Comparison of ENCODE assay signal across 8 cellular contexts in genomic region chr3:61371123-61371522, GRCh38.
DNase-seq lines count a peak whose midpoint lies in the region; ATAC-seq, FAIRE-seq and TF ChIP-seq lines count a peak whose summit lies in the region.

No MANE protein-coding gene starts in this region.

- intact Hi-C loops in HepG2 (cut with micrococcal nuclease; ENCODE audit: unreplicated experiment), result loop anchor here (1.0 to 5.0 kb wide), 4 partner anchors 72 to 616 kb away; partner anchors contain the start of gene FHIT
- intact Hi-C loops in lower leg skin (cut with DNase I; ENCODE audit: low total_unique reads), result no loop called here

- H3K27me3 ChIP-seq in HepG2 (ENCODE audit: control insufficient read depth in 1 of 2, insufficient read depth in 2 of 2, low read length in 2 of 2), result no peaks in the 10 kb centered on the region

- no peak overlapping the region for H3K27ac ChIP-seq in HepG2 (ENCODE audit: extremely low read length, insufficient read depth, low read length)

- H3K4me2 ChIP-seq in HepG2 (ENCODE audit: low read depth, low read length), result no peak overlapping the region

- no peaks in the 10 kb centered on the region for H4K20me1 ChIP-seq in HepG2 (ENCODE audit: insufficient read depth, low read length)

- peak; percentile 35; the same call in 1 of the 2 replicates for TF ChIP-seq RAD21 in HepG2 (CRISPR knock-in tag; IDR thresholded peaks at IDR 0.05)

- ATAC-seq in HG02571 (IDR thresholded peaks at IDR 0.05; ENCODE audit: unreplicated experiment) (peak; percentile 53), HepG2 (peak; percentile 56; the same call in 2 of the 3 replicates), GM21737 (IDR thresholded peaks at IDR 0.05; ENCODE audit: unreplicated experiment) (no peak)

- no peaks in the 10 kb centered on the region for H3K36me3 ChIP-seq in HepG2 (replicated peaks in 1 of 2; ENCODE audit: control insufficient read depth in 1 of 2, insufficient read depth in 2 of 2, low read length in 2 of 2)

- H2AFZ ChIP-seq in HepG2 (ENCODE audit: low read length), result no peak overlapping the region

- H3K4me3 ChIP-seq in HepG2 (replicated peaks in 1 of 3; ENCODE audit: insufficient read depth in 1 of 3, low read depth in 2 of 3, low read length in 3 of 3) (no peak overlapping the region), lower leg skin (ENCODE audit: low read depth, poor library complexity, severe bottlenecking) (no peak overlapping the region)

- TF ChIP-seq CTCF in HepG2 (CRISPR knock-in tag; IDR thresholded peaks at IDR 0.05) (peak; percentile 61), lower leg skin (IDR thresholded peaks at IDR 0.05) (no peak)

- H3K9me3 ChIP-seq in HepG2 (ENCODE audit: low read length), result no peaks in the 10 kb centered on the region

- in situ Hi-C loops in HepG2 (cut with HindIII; ENCODE audit: extremely low pct_ligation_motif_present, low pct_unique_long_range_greater_than_20kb), result loop anchor here (10.0 kb wide), 1 partner anchor 616 kb away; no protein-coding TSS in a partner anchor

- H3K9ac ChIP-seq in HepG2 (ENCODE audit: insufficient read depth, low read depth, low read length), result no peak overlapping the region

- DNase-seq in NCI-H82 (lab: John Stamatoyannopoulos, UW) (peak; percentile 49), NCI-H82 treated with DMSO at 0.1 percent for 48 hours (lab: John Stamatoyannopoulos, UW; ENCODE audit: unreplicated experiment) (no peak), SKM-1 (lab: John Stamatoyannopoulos, UW; ENCODE audit: unreplicated experiment) (peak; percentile 4), HepG2 (ENCODE audit: low spot score) (peak; percentile 10), lower leg skin (ENCODE audit: low spot score in 2 of 2) (no peak), NCI-H1048 (lab: John Stamatoyannopoulos, UW) (no peak)

- TF ChIP-seq POLR2A in HepG2 (IDR thresholded peaks at IDR 0.05; ENCODE audit: insufficient read depth in 1 of 2, low read depth in 2 of 2, low read length in 2 of 2) (no peak), lower leg skin (IDR thresholded peaks at IDR 0.05) (no peak)

- CTCF ChIA-PET in HepG2 (lab: Yijun Ruan, JAX; ENCODE audit: low intra/inter-chr PET ratio, low total read pairs), result interaction anchor here (1.5 kb wide), 1 partner anchor 616 kb away, joined by 9 read pairs; no protein-coding TSS in a partner anchor

- TF ChIP-seq EP300 in HepG2 (IDR thresholded peaks at IDR 0.05; ENCODE audit: low read depth in 2 of 2, low read length in 2 of 2), result no peak
- TF ChIP-seq EP300 in HepG2 (CRISPR knock-in tag; IDR thresholded peaks at IDR 0.05; ENCODE audit: borderline replicate concordance), result no peak

- H3K79me2 ChIP-seq in HepG2 (ENCODE audit: insufficient read depth, low read length), result no peaks in the 10 kb centered on the region

- peak; percentile 12 for FAIRE-seq in HepG2 (lab: Jason Lieb, UNC)

- H3K4me1 ChIP-seq in HepG2 (ENCODE audit: insufficient read depth, low read length), result no peaks in the 10 kb centered on the region

- 0% methylated on average over 1 of the region's 1 CpG for WGBS in HepG2 (ENCODE audit: low lambda C conversion rate)
- WGBS in lower leg skin, 2 donors, result 82 to 89% methylated on average over 1 of the region's 1 CpG

- no TSS peak for BruUV-seq in HepG2 (replicated peaks; lab: Mats Ljungman, UMichigan)

- POLR2A ChIA-PET in HepG2 (lab: Yijun Ruan, JAX), result no interaction called here

TF ChIP-seq in HepG2, 621 proteins besides CTCF, POLR2A, EP300 and RAD21:
- TF ChIP-seq SMC3 (IDR thresholded peaks at IDR 0.05; ENCODE audit: low read length), result peak; percentile 79
- TF ChIP-seq ARHGAP35 (CRISPR knock-in tag; IDR thresholded peaks at IDR 0.05; ENCODE audit: borderline replicate concordance), result no peak
- TF ChIP-seq TIGD3 (CRISPR knock-in tag; IDR thresholded peaks at IDR 0.05; ENCODE audit: borderline replicate concordance), result no peak
- no peak for TF ChIP-seq PITX1 (CRISPR knock-in tag; IDR thresholded peaks at IDR 0.05)
- no peak for TF ChIP-seq ZNF329 (CRISPR knock-in tag; IDR thresholded peaks at IDR 0.05; ENCODE audit: low read depth)
- no peak for TF ChIP-seq RFXAP (CRISPR knock-in tag; IDR thresholded peaks at IDR 0.05; ENCODE audit: borderline replicate concordance)
- peak; percentile 92 for TF ChIP-seq ZNF652 (CRISPR knock-in tag; IDR thresholded peaks at IDR 0.05; ENCODE audit: borderline replicate concordance, low read depth)
- TF ChIP-seq STAG1 (CRISPR knock-in tag; IDR thresholded peaks at IDR 0.05), result peak; percentile 73

Comparison
In these comparisons a context has a peak if more than half of its experiments do, and no peak if none do; other contexts are left out.
1. DNase-seq: peak in NCI-H82 (single experiment), SKM-1 (single experiment) and HepG2 (single experiment); none in NCI-H82 treated with DMSO at 0.1 percent for 48 hours (single experiment), lower leg skin (0 of 2) and NCI-H1048 (single experiment).